In the genomic region with DNA sequence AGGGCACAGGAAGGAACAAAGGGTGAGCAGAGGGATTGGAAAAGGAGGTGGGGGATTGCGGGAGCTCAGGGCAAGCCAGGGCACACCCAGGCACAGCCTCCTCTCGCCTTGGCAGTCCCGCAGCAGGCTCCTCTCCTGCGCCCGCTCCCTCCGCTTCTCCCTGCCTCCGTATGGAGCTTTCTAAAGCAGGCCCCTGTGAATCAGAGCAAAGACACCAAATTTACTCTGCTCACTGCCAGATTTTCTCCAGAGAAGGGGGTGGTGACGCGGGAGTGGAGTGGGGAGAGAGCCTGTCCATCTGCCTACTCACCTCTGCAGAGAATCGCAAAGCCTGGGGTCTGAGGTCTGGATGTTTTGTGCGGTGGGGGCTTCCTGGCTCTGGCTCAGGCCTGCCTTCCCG, we compare ENCODE assay signal across 1 cellular context.
TF ChIP-seq lines count a peak whose summit lies in the region.

No MANE protein-coding gene starts in this region.

TF ChIP-seq in GM23338, 12 proteins besides CTCF, POLR2A, EP300 and RAD21 (continued from another document):
- no peak for TF ChIP-seq CREB1 (CRISPR knock-in tag; IDR thresholded peaks at IDR 0.05; ENCODE audit: low read depth)
- TF ChIP-seq, protein P1, sequence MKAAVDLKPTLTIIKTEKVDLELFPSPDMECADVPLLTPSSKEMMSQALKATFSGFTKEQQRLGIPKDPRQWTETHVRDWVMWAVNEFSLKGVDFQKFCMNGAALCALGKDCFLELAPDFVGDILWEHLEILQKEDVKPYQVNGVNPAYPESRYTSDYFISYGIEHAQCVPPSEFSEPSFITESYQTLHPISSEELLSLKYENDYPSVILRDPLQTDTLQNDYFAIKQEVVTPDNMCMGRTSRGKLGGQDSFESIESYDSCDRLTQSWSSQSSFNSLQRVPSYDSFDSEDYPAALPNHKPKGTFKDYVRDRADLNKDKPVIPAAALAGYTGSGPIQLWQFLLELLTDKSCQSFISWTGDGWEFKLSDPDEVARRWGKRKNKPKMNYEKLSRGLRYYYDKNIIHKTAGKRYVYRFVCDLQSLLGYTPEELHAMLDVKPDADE (IDR thresholded peaks at IDR 0.05) = no peak
- TF ChIP-seq ZNF114 (CRISPR knock-in tag; IDR thresholded peaks at IDR 0.05) = no peak
- TF ChIP-seq, protein P2, sequence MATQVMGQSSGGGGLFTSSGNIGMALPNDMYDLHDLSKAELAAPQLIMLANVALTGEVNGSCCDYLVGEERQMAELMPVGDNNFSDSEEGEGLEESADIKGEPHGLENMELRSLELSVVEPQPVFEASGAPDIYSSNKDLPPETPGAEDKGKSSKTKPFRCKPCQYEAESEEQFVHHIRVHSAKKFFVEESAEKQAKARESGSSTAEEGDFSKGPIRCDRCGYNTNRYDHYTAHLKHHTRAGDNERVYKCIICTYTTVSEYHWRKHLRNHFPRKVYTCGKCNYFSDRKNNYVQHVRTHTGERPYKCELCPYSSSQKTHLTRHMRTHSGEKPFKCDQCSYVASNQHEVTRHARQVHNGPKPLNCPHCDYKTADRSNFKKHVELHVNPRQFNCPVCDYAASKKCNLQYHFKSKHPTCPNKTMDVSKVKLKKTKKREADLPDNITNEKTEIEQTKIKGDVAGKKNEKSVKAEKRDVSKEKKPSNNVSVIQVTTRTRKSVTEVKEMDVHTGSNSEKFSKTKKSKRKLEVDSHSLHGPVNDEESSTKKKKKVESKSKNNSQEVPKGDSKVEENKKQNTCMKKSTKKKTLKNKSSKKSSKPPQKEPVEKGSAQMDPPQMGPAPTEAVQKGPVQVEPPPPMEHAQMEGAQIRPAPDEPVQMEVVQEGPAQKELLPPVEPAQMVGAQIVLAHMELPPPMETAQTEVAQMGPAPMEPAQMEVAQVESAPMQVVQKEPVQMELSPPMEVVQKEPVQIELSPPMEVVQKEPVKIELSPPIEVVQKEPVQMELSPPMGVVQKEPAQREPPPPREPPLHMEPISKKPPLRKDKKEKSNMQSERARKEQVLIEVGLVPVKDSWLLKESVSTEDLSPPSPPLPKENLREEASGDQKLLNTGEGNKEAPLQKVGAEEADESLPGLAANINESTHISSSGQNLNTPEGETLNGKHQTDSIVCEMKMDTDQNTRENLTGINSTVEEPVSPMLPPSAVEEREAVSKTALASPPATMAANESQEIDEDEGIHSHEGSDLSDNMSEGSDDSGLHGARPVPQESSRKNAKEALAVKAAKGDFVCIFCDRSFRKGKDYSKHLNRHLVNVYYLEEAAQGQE (IDR thresholded peaks at IDR 0.05; ENCODE audit: unreplicated experiment) = no peak
TF ChIP-seq in GM23338: peak in this region for 0.
